ENCODE assay signal across 15 cellular contexts in genomic region chr18:8747440-8747937, GRCh38. TPM values are rescaled to one million over a fixed set of nuclear protein-coding genes. Genes with fewer than 3 reads are reported as not detected.
A peak's percentile ranks its signal among the peaks of the same experiment; 100 is the strongest.
DNase-seq lines count a peak whose midpoint lies in the region; TF ChIP-seq lines count a peak whose summit lies in the region.
"Had no signal": no experiment of that assay in that cellular context is flagged by ENCODE, and none has a peak within 500 bp of the region (broad histone marks: within the 10 kb centered on the region; RNA-seq: fewer than 3 reads in every experiment).

No MANE protein-coding gene starts in this region.

- H3K27me3 Mint-ChIP-seq in neural progenitor cell (ENCODE audit: insufficient read depth, low read depth) = peaks cover 3% of the 10 kb centered on the region

- DNase-seq in epithelial cell of prostate (ENCODE audit: low read depth, low spot score) = no peak
- DNase-seq in osteoblast (ENCODE audit: insufficient read length, low spot score, missing footprints) = peak; percentile 69
- DNase-seq in NCI-H146 (lab: John Stamatoyannopoulos, UW) = no peak
- DNase-seq in neural progenitor cell (ENCODE audit: low spot score) = no peak
- no peak for DNase-seq in posterior cingulate gyrus
- DNase-seq in cerebellar cortex (ENCODE audit: low spot score) = no peak
- DNase-seq: activated CD8-positive, alpha-beta memory T cell treated with anti-CD3 and anti-CD28 coated beads, Interleukin-2, amount 50 U/mL, for 4 hours; anterior cingulate cortex; esophagus squamous epithelium; NCI-H2171 treated with DMSO at 0.1 percent for 48 hours; pancreas; RPMI8226; thyroid gland had no signal

- H4K20me1 ChIP-seq in BLaER1 = peaks cover 100% of the 10 kb centered on the region
- no peaks in the 10 kb centered on the region for H4K20me1 ChIP-seq in OCI-LY1 (ENCODE audit: insufficient read depth, low read length)
- H4K20me1 ChIP-seq in osteoblast (ENCODE audit: insufficient read depth, low read length) = no peaks in the 10 kb centered on the region
- H4K20me1 ChIP-seq in neural progenitor cell (ENCODE audit: low read depth) = peaks cover 4% of the 10 kb centered on the region

- H3F3A ChIP-seq in OCI-LY1 (ENCODE audit: insufficient read depth, low read length) = no peaks in the 10 kb centered on the region
- H3F3A ChIP-seq in neural progenitor cell (ENCODE audit: low read depth) = no peaks in the 10 kb centered on the region

- H2AFZ ChIP-seq in OCI-LY1 (ENCODE audit: low read length) (no peak overlapping the region), osteoblast (ENCODE audit: low read length) (peak overlapping the region; percentile 39), neural progenitor cell (replicated peaks) (no peak overlapping the region)

- H3K27ac Mint-ChIP-seq in neural progenitor cell = no peak overlapping the region

- H3K27ac ChIP-seq in BLaER1 (peak overlapping the region; percentile 62), OCI-LY1 (ENCODE audit: low read depth, low read length, poor library complexity, severe bottlenecking) (peak overlapping the region; percentile 87), epithelial cell of prostate (peak overlapping the region; percentile 7), osteoblast (ENCODE audit: low read depth, low read length) (peak overlapping the region; percentile 76), neural progenitor cell (no peak overlapping the region)
- H3K27ac ChIP-seq: pancreas, thyroid gland had no signal

- H3K4me1 ChIP-seq in BLaER1 (peaks cover 100% of the 10 kb centered on the region), OCI-LY1 (ENCODE audit: insufficient read depth, low read length, severe bottlenecking) (peaks cover 78% of the 10 kb centered on the region), osteoblast (ENCODE audit: insufficient read depth, low read length) (peaks cover 28% of the 10 kb centered on the region), neural progenitor cell (no peaks in the 10 kb centered on the region)
- H3K4me1 ChIP-seq: pancreas, thyroid gland had no signal

- H3K36me3 ChIP-seq in BLaER1 (peaks cover 93% of the 10 kb centered on the region), OCI-LY1 (ENCODE audit: insufficient read depth, low read length) (peaks cover 48% of the 10 kb centered on the region; the same call in 1 of the 2 replicates), osteoblast (ENCODE audit: insufficient read depth, low read length) (peaks cover 11% of the 10 kb centered on the region), neural progenitor cell (peaks cover 4% of the 10 kb centered on the region)
- H3K36me3 ChIP-seq: esophagus squamous epithelium, pancreas, thyroid gland had no signal

- peak overlapping the region; percentile 5 for H3K9ac ChIP-seq in BLaER1
- H3K9ac ChIP-seq in OCI-LY1 (ENCODE audit: low read length) = no peak overlapping the region
- no peak overlapping the region for H3K9ac ChIP-seq in neural progenitor cell

- peaks cover 13% of the 10 kb centered on the region for H3K4me1 Mint-ChIP-seq in neural progenitor cell

- H3K79me2 ChIP-seq in OCI-LY1 (ENCODE audit: insufficient read depth, low read length) (no peaks in the 10 kb centered on the region; the same call in 1 of the 2 replicates), osteoblast (ENCODE audit: insufficient read depth, low read length) (peaks cover 52% of the 10 kb centered on the region), neural progenitor cell (ENCODE audit: low read depth) (peaks cover 71% of the 10 kb centered on the region)

- no peaks in the 10 kb centered on the region for H3K27me3 ChIP-seq in BLaER1
- H3K27me3 ChIP-seq in OCI-LY1 (ENCODE audit: insufficient read depth, low read length) = no peaks in the 10 kb centered on the region
- H3K27me3 ChIP-seq in osteoblast (ENCODE audit: insufficient read depth, low read length) = no peaks in the 10 kb centered on the region
- no peaks in the 10 kb centered on the region for H3K27me3 ChIP-seq in neural progenitor cell
- H3K27me3 ChIP-seq: esophagus squamous epithelium, pancreas, thyroid gland had no signal

- H3K36me3 Mint-ChIP-seq in neural progenitor cell = peaks cover 8% of the 10 kb centered on the region

- intact Hi-C loops in posterior cingulate gyrus (cut with DNase I) = no loop called here

- no peak for TF ChIP-seq CTCF in OCI-LY1 (IDR thresholded peaks at IDR 0.05; ENCODE audit: low read length)
- no peak for TF ChIP-seq CTCF in osteoblast (IDR thresholded peaks at IDR 0.05; ENCODE audit: extremely low read depth, low read depth, low read length)
- no peak for TF ChIP-seq CTCF in neural progenitor cell (IDR thresholded peaks at IDR 0.05)

- no peak overlapping the region for H3K4me3 Mint-ChIP-seq in neural progenitor cell

- no peak overlapping the region for H3K4me3 ChIP-seq in BLaER1
- no peak overlapping the region for H3K4me3 ChIP-seq in OCI-LY1 (ENCODE audit: low read depth, low read length, poor library complexity, severe bottlenecking)
- no peak overlapping the region for H3K4me3 ChIP-seq in osteoblast (ENCODE audit: insufficient read depth, low read length)
- no peak overlapping the region for H3K4me3 ChIP-seq in neural progenitor cell
- H3K4me3 ChIP-seq: esophagus squamous epithelium, pancreas, thyroid gland had no signal

- H3K9me3 ChIP-seq in BLaER1 (peaks cover under 1% of the 10 kb centered on the region; the same call in 1 of the 2 replicates), OCI-LY1 (ENCODE audit: low read length) (no peaks in the 10 kb centered on the region), osteoblast (ENCODE audit: low read depth, low read length) (no peaks in the 10 kb centered on the region), neural progenitor cell (ENCODE audit: low read depth) (no peaks in the 10 kb centered on the region)
- H3K9me3 ChIP-seq: esophagus squamous epithelium, pancreas, thyroid gland had no signal

- H3K9me2 ChIP-seq in OCI-LY1 (ENCODE audit: low read depth, low read length) = no peaks in the 10 kb centered on the region

- H3K9me3 Mint-ChIP-seq in neural progenitor cell = no peaks in the 10 kb centered on the region

- H3K4me2 ChIP-seq in BLaER1 (peak overlapping the region; percentile 69), OCI-LY1 (ENCODE audit: low read length) (no peak overlapping the region), osteoblast (ENCODE audit: insufficient read depth, low read length) (peak overlapping the region; percentile 58), neural progenitor cell (no peak overlapping the region)

RNA-seq across cellular contexts. Expression of gene MTCL1, which starts 42.1 kb away (rescaled TPM):
- total RNA-seq in osteoblast (38.0 and 44.5 TPM in 2 replicates), neural progenitor cell (ENCODE audit: low replicate concordance) (36.9 and 38.7 TPM in 2 replicates)

Comparison
In these comparisons a context has a peak if more than half of its experiments do, and no peak if none do; other contexts are left out.
1. H3K4me2 ChIP-seq: peak in BLaER1 (single experiment) and osteoblast (single experiment); none in OCI-LY1 (single experiment) and neural progenitor cell (single experiment).